ENCODE assay signal across 20 cellular contexts in the genomic region with DNA sequence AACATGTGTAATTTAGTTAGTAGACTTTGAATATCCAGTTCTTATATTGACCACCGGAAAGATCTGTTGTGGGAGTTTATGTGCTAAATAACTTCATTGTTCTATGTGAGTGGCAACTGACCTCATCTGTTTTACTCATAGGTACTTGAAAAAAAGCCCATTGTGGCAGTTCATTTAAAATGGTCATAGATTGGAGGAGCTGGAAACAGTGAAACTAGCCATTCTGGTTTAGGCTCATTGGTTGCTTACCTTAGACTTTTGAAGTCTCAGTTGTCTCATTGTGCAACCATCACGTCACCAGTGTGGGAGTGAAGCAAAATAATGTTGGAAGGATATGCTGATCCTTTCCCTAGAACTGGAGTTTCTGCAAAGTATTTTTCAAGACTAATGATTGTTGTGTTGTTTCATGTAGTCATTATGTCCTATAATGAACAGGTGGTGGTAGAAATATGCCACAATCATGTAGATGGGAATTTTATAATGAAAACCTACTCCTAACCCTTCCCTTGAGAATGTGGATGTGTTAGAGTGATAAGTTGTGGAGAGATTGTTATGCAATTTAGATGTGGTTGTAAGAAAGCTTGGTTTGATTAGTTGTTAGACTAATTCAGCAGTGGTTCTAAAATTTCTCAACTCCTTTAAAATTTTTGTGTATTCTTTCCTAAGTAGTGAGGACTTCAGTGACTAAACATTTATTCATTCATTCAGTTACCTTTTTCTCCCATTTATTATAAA. TPM values are rescaled to one million over a fixed set of nuclear protein-coding genes. Genes with fewer than 3 reads are reported as not detected.
DNase-seq lines count a peak whose midpoint lies in the region; ATAC-seq and TF ChIP-seq lines count a peak whose summit lies in the region.
"Had no signal": no experiment of that assay in that cellular context is flagged by ENCODE, and none has a peak within 500 bp of the region (broad histone marks: within the 10 kb centered on the region; RNA-seq: fewer than 3 reads in every experiment).

No MANE protein-coding gene starts in this region.

- H3K9me3 ChIP-seq in suprapubic skin, result no peaks in the 10 kb centered on the region
- H3K9me3 ChIP-seq: heart left ventricle had no signal

- H3K36me3 Mint-ChIP-seq in activated T-helper 17 cell treated with anti-CD3 and anti-CD28 coated beads, Interleukin-2, amount 50 U/mL, for 72 hours (ENCODE audit: low read depth), result no peaks in the 10 kb centered on the region
- H3K36me3 Mint-ChIP-seq in stimulated activated memory B cell treated with anti-CD40 and anti-IgM and Interleukin-4, amounts not matched to agents 10 μg/mL and 1 μg/mL and 100 μg/mL, for 72 hours, result no peaks in the 10 kb centered on the region
- H3K36me3 Mint-ChIP-seq: memory B cell had no signal

- H3K9me3 Mint-ChIP-seq in activated T-helper 17 cell treated with anti-CD3 and anti-CD28 coated beads, Interleukin-2, amount 50 U/mL, for 72 hours, result no peaks in the 10 kb centered on the region
- H3K9me3 Mint-ChIP-seq in stimulated activated memory B cell treated with anti-CD40 and anti-IgM and Interleukin-4, amounts not matched to agents 10 μg/mL and 1 μg/mL and 100 μg/mL, for 72 hours, result no peaks in the 10 kb centered on the region
- H3K9me3 Mint-ChIP-seq: activated CD4-positive, alpha-beta T cell treated with anti-CD3 and anti-CD28 coated beads, Interleukin-2, amount 10 ng/mL, durations not matched to agents 7 days and 5 days; activated naive CD4-positive, alpha-beta T cell treated with anti-CD3 and anti-CD28 coated beads for 36 hours; memory B cell; nephron; stimulated activated naive CD8-positive, alpha-beta T cell treated with anti-CD3 and anti-CD28 coated beads, Interleukin-15, Interleukin-2, amounts not matched to agents 100 ng/mL and 50 ng/mL, for 24 hours had no signal

- H3K36me3 ChIP-seq in suprapubic skin, result peaks cover 58% of the 10 kb centered on the region

- H3K27ac Mint-ChIP-seq in activated T-helper 17 cell treated with anti-CD3 and anti-CD28 coated beads, Interleukin-2, amount 50 U/mL, for 72 hours, result no peak overlapping the region
- no peak overlapping the region for H3K27ac Mint-ChIP-seq in stimulated activated memory B cell treated with anti-CD40 and anti-IgM and Interleukin-4, amounts not matched to agents 10 μg/mL and 1 μg/mL and 100 μg/mL, for 72 hours
- H3K27ac Mint-ChIP-seq: activated CD4-positive, alpha-beta T cell treated with anti-CD3 and anti-CD28 coated beads, Interleukin-2, amount 10 ng/mL, durations not matched to agents 7 days and 5 days; activated naive CD4-positive, alpha-beta T cell treated with anti-CD3 and anti-CD28 coated beads for 36 hours; memory B cell; nephron; stimulated activated naive CD8-positive, alpha-beta T cell treated with anti-CD3 and anti-CD28 coated beads, Interleukin-15, Interleukin-2, amounts not matched to agents 100 ng/mL and 50 ng/mL, for 24 hours had no signal

- H3K27ac ChIP-seq in foreskin keratinocyte (peak overlapping the region; percentile 8), suprapubic skin (peak overlapping the region; percentile 80)

- no peak for TF ChIP-seq EP300 in suprapubic skin (IDR thresholded peaks at IDR 0.05)

- H3K4me1 Mint-ChIP-seq in activated T-helper 17 cell treated with anti-CD3 and anti-CD28 coated beads, Interleukin-2, amount 50 U/mL, for 72 hours, result no peaks in the 10 kb centered on the region
- H3K4me1 Mint-ChIP-seq in stimulated activated memory B cell treated with anti-CD40 and anti-IgM and Interleukin-4, amounts not matched to agents 10 μg/mL and 1 μg/mL and 100 μg/mL, for 72 hours, result no peaks in the 10 kb centered on the region
- H3K4me1 Mint-ChIP-seq: activated CD4-positive, alpha-beta T cell treated with anti-CD3 and anti-CD28 coated beads, Interleukin-2, amount 10 ng/mL, durations not matched to agents 7 days and 5 days; memory B cell had no signal

- no peak for TF ChIP-seq POLR2A in suprapubic skin (IDR thresholded peaks at IDR 0.05)

- 46% methylated on average over 2 of the region's 2 CpGs for WGBS in suprapubic skin

- no peak overlapping the region for H3K4me3 ChIP-seq in suprapubic skin
- H3K4me3 ChIP-seq: heart left ventricle had no signal

- DNase-seq in SIG-M5 treated with dmso at 0.1 percent for 504 hours (lab: John Stamatoyannopoulos, UW; ENCODE audit: unreplicated experiment) (peak; percentile 12), SIG-M5 (lab: John Stamatoyannopoulos, UW) (no peak), foreskin keratinocyte (peak; percentile 37 to 63), suprapubic skin (ENCODE audit: low spot score in 2 of 2) (no peak)
- DNase-seq: 8988T; activated CD4-positive, alpha-beta T cell treated with anti-CD3 and anti-CD28 coated beads, Interleukin-2, amount 10 ng/mL, durations not matched to agents 7 days and 5 days; activated naive CD4-positive, alpha-beta T cell treated with anti-CD3 and anti-CD28 coated beads for 36 hours; DMS79 treated with DMSO at 0.1 percent for 48 hours; heart left ventricle; NCI-H1930; NCI-H524; stimulated activated CD4-positive, alpha-beta T cell treated with anti-CD3 and anti-CD28 coated beads, Interleukin-15, amount 100 ng/mL, for 24 hours had no signal

- H3K4me1 ChIP-seq in foreskin keratinocyte (no peaks in the 10 kb centered on the region), suprapubic skin (peaks cover 51% of the 10 kb centered on the region)

- TF ChIP-seq CTCF in foreskin keratinocyte (conservative IDR thresholded peaks at IDR 0.05) (no peak), suprapubic skin (IDR thresholded peaks at IDR 0.05) (no peak)

- H3K27me3 ChIP-seq in foreskin keratinocyte (no peaks in the 10 kb centered on the region), suprapubic skin (peaks cover 8% of the 10 kb centered on the region)

- no peak overlapping the region for H3K4me3 Mint-ChIP-seq in activated T-helper 17 cell treated with anti-CD3 and anti-CD28 coated beads, Interleukin-2, amount 50 U/mL, for 72 hours
- H3K4me3 Mint-ChIP-seq in stimulated activated memory B cell treated with anti-CD40 and anti-IgM and Interleukin-4, amounts not matched to agents 10 μg/mL and 1 μg/mL and 100 μg/mL, for 72 hours, result no peak overlapping the region
- H3K4me3 Mint-ChIP-seq: activated CD4-positive, alpha-beta T cell treated with anti-CD3 and anti-CD28 coated beads, Interleukin-2, amount 10 ng/mL, durations not matched to agents 7 days and 5 days; activated naive CD4-positive, alpha-beta T cell treated with anti-CD3 and anti-CD28 coated beads for 36 hours; memory B cell; nephron; stimulated activated naive CD8-positive, alpha-beta T cell treated with anti-CD3 and anti-CD28 coated beads, Interleukin-15, Interleukin-2, amounts not matched to agents 100 ng/mL and 50 ng/mL, for 24 hours had no signal

- ATAC-seq in activated T-helper 17 cell treated with anti-CD3 and anti-CD28 coated beads, Interleukin-2, amount 50 U/mL, for 72 hours (replicated peaks), result peak; percentile 70
- peak; percentile 51 for ATAC-seq in foreskin keratinocyte
- no peak for ATAC-seq in stimulated activated memory B cell treated with anti-CD40 and anti-IgM and Interleukin-4, amounts not matched to agents 10 μg/mL and 1 μg/mL and 100 μg/mL, for 72 hours
- ATAC-seq in HG03280 (IDR thresholded peaks at IDR 0.05; ENCODE audit: unreplicated experiment), result no peak
- ATAC-seq in GM21515 (IDR thresholded peaks at IDR 0.05; ENCODE audit: unreplicated experiment), result no peak
- ATAC-seq: heart left ventricle, Panc1 had no signal

- H3K27me3 Mint-ChIP-seq in activated T-helper 17 cell treated with anti-CD3 and anti-CD28 coated beads, Interleukin-2, amount 50 U/mL, for 72 hours, result peaks cover 34% of the 10 kb centered on the region
- H3K27me3 Mint-ChIP-seq in stimulated activated memory B cell treated with anti-CD40 and anti-IgM and Interleukin-4, amounts not matched to agents 10 μg/mL and 1 μg/mL and 100 μg/mL, for 72 hours, result peaks cover 28% of the 10 kb centered on the region

RNA-seq across cellular contexts. Expression of a gene that starts 18.3 kb away (rescaled TPM):
- total RNA-seq in activated T-helper 17 cell treated with anti-CD3 and anti-CD28 coated beads, Interleukin-2, amount 50 U/mL, for 72 hours, result under 1 TPM in 1 of 2 donors, not detected in 1; 0.05 TPM
- total RNA-seq in foreskin keratinocyte, result 352 and 371 TPM in 2 replicates
- polyA plus RNA-seq in foreskin keratinocyte, result 63.1 and 67.4 TPM in 2 replicates
- total RNA-seq in suprapubic skin, result 1,000 to 10,000 TPM; 1,704 to 2,508 (median 2,195) TPM

RNA-seq across cellular contexts. Expression of a gene that starts 30.2 kb away (rescaled TPM):
- 10 to 100 TPM; 16.9 to 17.7 TPM for total RNA-seq in activated T-helper 17 cell treated with anti-CD3 and anti-CD28 coated beads, Interleukin-2, amount 50 U/mL, for 72 hours
- total RNA-seq in foreskin keratinocyte, result 12.0 and 12.2 TPM in 2 replicates
- 4.0 and 5.1 TPM in 2 replicates for polyA plus RNA-seq in foreskin keratinocyte
- total RNA-seq in suprapubic skin, result 10 to 100 TPM in 2 of 4 donors, 1 to 10 TPM in 2; 7.9 to 12.4 (median 9.7) TPM

Comparison
In these comparisons a context has a peak if more than half of its experiments do, and no peak if none do; other contexts are left out.
1. DNase-seq: peak in SIG-M5 treated with dmso at 0.1 percent for 504 hours (single experiment) and foreskin keratinocyte (2 of 2); none in SIG-M5 (single experiment) and suprapubic skin (0 of 2).
2. ATAC-seq: peak in activated T-helper 17 cell treated with anti-CD3 and anti-CD28 coated beads, Interleukin-2, amount 50 U/mL, for 72 hours (single experiment) and foreskin keratinocyte (single experiment); none in stimulated activated memory B cell treated with anti-CD40 and anti-IgM and Interleukin-4, amounts not matched to agents 10 μg/mL and 1 μg/mL and 100 μg/mL, for 72 hours (single experiment), HG03280 (single experiment) and GM21515 (single experiment).
3. RNA of a gene that starts 18.3 kb away (total RNA-seq): 1,704 to 2,508 TPM in suprapubic skin and 352 to 371 TPM in foreskin keratinocyte; 0.05 TPM in activated T-helper 17 cell treated with anti-CD3 and anti-CD28 coated beads, Interleukin-2, amount 50 U/mL, for 72 hours; every median in the first group is over 100 times any median in the second.